ENCODE assay signal across 1 cellular context in genomic region chr4:70705146-70705855, GRCh38.
TF ChIP-seq lines count a peak whose summit lies in the region.

No MANE protein-coding gene starts in this region.

TF ChIP-seq in HepG2, 621 proteins besides CTCF, POLR2A, EP300 and RAD21 (continued from another document and continues in another):
- TF ChIP-seq GTF2F1 (IDR thresholded peaks at IDR 0.05; ENCODE audit: low read length), result no peak
- TF ChIP-seq PLSCR1 (CRISPR knock-in tag; IDR thresholded peaks at IDR 0.05; ENCODE audit: borderline replicate concordance), result no peak
- TF ChIP-seq KAT7 (CRISPR knock-in tag; IDR thresholded peaks at IDR 0.05; ENCODE audit: borderline replicate concordance), result no peak; the same call in 1 of the 2 replicates
- no peak for TF ChIP-seq ZMYM2 (CRISPR knock-in tag; IDR thresholded peaks at IDR 0.05)
- TF ChIP-seq ZNF558 (CRISPR knock-in tag; IDR thresholded peaks at IDR 0.05; ENCODE audit: borderline replicate concordance), result 0 out of 2 replicates have a peak, but pooled peaks have one; percentile 60
- TF ChIP-seq ATF3 (CRISPR knock-in tag; IDR thresholded peaks at IDR 0.05), result no peak
- peak; percentile 62; the same call in 1 of the 2 replicates for TF ChIP-seq GFI1 (CRISPR knock-in tag; IDR thresholded peaks at IDR 0.05; ENCODE audit: borderline replicate concordance)
- no peak for TF ChIP-seq ZNF468 (CRISPR knock-in tag; IDR thresholded peaks at IDR 0.05)
- no peak for TF ChIP-seq IKZF4 (CRISPR knock-in tag; IDR thresholded peaks at IDR 0.05; ENCODE audit: borderline replicate concordance, low read depth, not compliant biosample characterization)
- TF ChIP-seq, protein P1, sequence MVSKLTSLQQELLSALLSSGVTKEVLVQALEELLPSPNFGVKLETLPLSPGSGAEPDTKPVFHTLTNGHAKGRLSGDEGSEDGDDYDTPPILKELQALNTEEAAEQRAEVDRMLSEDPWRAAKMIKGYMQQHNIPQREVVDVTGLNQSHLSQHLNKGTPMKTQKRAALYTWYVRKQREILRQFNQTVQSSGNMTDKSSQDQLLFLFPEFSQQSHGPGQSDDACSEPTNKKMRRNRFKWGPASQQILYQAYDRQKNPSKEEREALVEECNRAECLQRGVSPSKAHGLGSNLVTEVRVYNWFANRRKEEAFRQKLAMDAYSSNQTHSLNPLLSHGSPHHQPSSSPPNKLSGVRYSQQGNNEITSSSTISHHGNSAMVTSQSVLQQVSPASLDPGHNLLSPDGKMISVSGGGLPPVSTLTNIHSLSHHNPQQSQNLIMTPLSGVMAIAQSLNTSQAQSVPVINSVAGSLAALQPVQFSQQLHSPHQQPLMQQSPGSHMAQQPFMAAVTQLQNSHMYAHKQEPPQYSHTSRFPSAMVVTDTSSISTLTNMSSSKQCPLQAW (CRISPR knock-in tag; IDR thresholded peaks at IDR 0.05), result no peak
- no peak for TF ChIP-seq SCMH1 (CRISPR knock-in tag; IDR thresholded peaks at IDR 0.05; ENCODE audit: borderline replicate concordance)
- TF ChIP-seq ZBTB44 (CRISPR knock-in tag; IDR thresholded peaks at IDR 0.05), result peak; percentile 24; the same call in 1 of the 2 replicates
- TF ChIP-seq ATF6 (CRISPR knock-in tag; conservative IDR thresholded peaks at IDR 0.05), result no peak
- TF ChIP-seq, protein P2, sequence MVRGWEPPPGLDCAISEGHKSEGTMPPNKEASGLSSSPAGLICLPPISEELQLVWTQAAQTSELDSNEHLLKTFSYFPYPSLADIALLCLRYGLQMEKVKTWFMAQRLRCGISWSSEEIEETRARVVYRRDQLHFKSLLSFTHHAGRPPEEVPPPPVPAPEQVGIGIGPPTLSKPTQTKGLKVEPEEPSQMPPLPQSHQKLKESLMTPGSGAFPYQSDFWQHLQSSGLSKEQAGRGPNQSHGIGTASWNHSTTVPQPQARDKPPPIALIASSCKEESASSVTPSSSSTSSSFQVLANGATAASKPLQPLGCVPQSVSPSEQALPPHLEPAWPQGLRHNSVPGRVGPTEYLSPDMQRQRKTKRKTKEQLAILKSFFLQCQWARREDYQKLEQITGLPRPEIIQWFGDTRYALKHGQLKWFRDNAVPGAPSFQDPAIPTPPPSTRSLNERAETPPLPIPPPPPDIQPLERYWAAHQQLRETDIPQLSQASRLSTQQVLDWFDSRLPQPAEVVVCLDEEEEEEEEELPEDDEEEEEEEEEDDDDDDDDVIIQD (CRISPR knock-in tag; IDR thresholded peaks at IDR 0.05; ENCODE audit: low read depth), result no peak
- 0 out of 2 replicates have a peak, but pooled peaks have one; percentile 42 for TF ChIP-seq ZNF766 (CRISPR knock-in tag; IDR thresholded peaks at IDR 0.05; ENCODE audit: borderline replicate concordance)
- peak; percentile 65; the same call in 1 of the 2 replicates for TF ChIP-seq ZNF768 (CRISPR knock-in tag; IDR thresholded peaks at IDR 0.05)
- 0 out of 2 replicates have a peak, but pooled peaks have one; percentile 35 for TF ChIP-seq ISL2 (CRISPR knock-in tag; IDR thresholded peaks at IDR 0.05)
- TF ChIP-seq, protein P3, sequence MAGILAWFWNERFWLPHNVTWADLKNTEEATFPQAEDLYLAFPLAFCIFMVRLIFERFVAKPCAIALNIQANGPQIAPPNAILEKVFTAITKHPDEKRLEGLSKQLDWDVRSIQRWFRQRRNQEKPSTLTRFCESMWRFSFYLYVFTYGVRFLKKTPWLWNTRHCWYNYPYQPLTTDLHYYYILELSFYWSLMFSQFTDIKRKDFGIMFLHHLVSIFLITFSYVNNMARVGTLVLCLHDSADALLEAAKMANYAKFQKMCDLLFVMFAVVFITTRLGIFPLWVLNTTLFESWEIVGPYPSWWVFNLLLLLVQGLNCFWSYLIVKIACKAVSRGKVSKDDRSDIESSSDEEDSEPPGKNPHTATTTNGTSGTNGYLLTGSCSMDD (CRISPR knock-in tag; IDR thresholded peaks at IDR 0.05), result no peak
- no peak for TF ChIP-seq SOX5 (CRISPR knock-in tag; IDR thresholded peaks at IDR 0.05; ENCODE audit: borderline replicate concordance)
- TF ChIP-seq ARHGAP35 (CRISPR knock-in tag; IDR thresholded peaks at IDR 0.05; ENCODE audit: borderline replicate concordance), result no peak
- no peak for TF ChIP-seq ZNF773 (CRISPR knock-in tag; IDR thresholded peaks at IDR 0.05; ENCODE audit: borderline replicate concordance)
- no peak for TF ChIP-seq HOXA7 (CRISPR knock-in tag; IDR thresholded peaks at IDR 0.05)
- peak; percentile 74 for TF ChIP-seq ZFX (CRISPR knock-in tag; IDR thresholded peaks at IDR 0.05; ENCODE audit: low read depth)
- no peak for TF ChIP-seq SP1 (IDR thresholded peaks at IDR 0.05)
- peak; percentile 56; the same call in 1 of the 2 replicates for TF ChIP-seq SP1 (CRISPR knock-in tag; IDR thresholded peaks at IDR 0.05)
- TF ChIP-seq ZNF276 (CRISPR knock-in tag; IDR thresholded peaks at IDR 0.05; ENCODE audit: low read depth), result no peak
- TF ChIP-seq YEATS4 (CRISPR knock-in tag; IDR thresholded peaks at IDR 0.05; ENCODE audit: borderline replicate concordance), result peak; percentile 67
- no peak for TF ChIP-seq PCBP2 (optimal IDR thresholded peaks at IDR 0.05; ENCODE audit: low read depth, low read length, poor library complexity, severe bottlenecking)
- TF ChIP-seq FOXK1 (CRISPR knock-in tag; IDR thresholded peaks at IDR 0.05; ENCODE audit: borderline replicate concordance, low read depth), result peak; percentile 2; the same call in 1 of the 2 replicates
- TF ChIP-seq ETS1 (CRISPR knock-in tag; IDR thresholded peaks at IDR 0.05), result no peak
- TF ChIP-seq ZNF619 (CRISPR knock-in tag; IDR thresholded peaks at IDR 0.05), result no peak
- TF ChIP-seq ZNF782 (CRISPR knock-in tag; IDR thresholded peaks at IDR 0.05; ENCODE audit: borderline replicate concordance), result no peak
- no peak for TF ChIP-seq HNRNPUL1 (IDR thresholded peaks at IDR 0.05; ENCODE audit: low read depth, low read length)
- no peak for TF ChIP-seq ARNTL (CRISPR knock-in tag; IDR thresholded peaks at IDR 0.05)
- TF ChIP-seq ZNF772 (CRISPR knock-in tag; IDR thresholded peaks at IDR 0.05), result 0 out of 2 replicates have a peak, but pooled peaks have one; percentile 44
- no peak for TF ChIP-seq ZNF251 (CRISPR knock-in tag; IDR thresholded peaks at IDR 0.05)
- no peak for TF ChIP-seq RELA (CRISPR knock-in tag; IDR thresholded peaks at IDR 0.05)
- TF ChIP-seq, protein P4, sequence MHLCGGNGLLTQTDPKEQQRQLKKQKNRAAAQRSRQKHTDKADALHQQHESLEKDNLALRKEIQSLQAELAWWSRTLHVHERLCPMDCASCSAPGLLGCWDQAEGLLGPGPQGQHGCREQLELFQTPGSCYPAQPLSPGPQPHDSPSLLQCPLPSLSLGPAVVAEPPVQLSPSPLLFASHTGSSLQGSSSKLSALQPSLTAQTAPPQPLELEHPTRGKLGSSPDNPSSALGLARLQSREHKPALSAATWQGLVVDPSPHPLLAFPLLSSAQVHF (CRISPR knock-in tag; IDR thresholded peaks at IDR 0.05), result no peak
- TF ChIP-seq ZNF296 (CRISPR knock-in tag; conservative IDR thresholded peaks at IDR 0.05), result no peak
- TF ChIP-seq, protein P5, sequence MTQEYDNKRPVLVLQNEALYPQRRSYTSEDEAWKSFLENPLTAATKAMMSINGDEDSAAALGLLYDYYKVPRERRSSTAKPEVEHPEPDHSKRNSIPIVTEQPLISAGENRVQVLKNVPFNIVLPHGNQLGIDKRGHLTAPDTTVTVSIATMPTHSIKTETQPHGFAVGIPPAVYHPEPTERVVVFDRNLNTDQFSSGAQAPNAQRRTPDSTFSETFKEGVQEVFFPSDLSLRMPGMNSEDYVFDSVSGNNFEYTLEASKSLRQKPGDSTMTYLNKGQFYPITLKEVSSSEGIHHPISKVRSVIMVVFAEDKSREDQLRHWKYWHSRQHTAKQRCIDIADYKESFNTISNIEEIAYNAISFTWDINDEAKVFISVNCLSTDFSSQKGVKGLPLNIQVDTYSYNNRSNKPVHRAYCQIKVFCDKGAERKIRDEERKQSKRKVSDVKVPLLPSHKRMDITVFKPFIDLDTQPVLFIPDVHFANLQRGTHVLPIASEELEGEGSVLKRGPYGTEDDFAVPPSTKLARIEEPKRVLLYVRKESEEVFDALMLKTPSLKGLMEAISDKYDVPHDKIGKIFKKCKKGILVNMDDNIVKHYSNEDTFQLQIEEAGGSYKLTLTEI (CRISPR knock-in tag; conservative IDR thresholded peaks at IDR 0.05), result no peak
- TF ChIP-seq MXI1 (IDR thresholded peaks at IDR 0.05; ENCODE audit: borderline replicate concordance, low read depth, low read length), result peak; percentile 22; the same call in 1 of the 3 replicates
- TF ChIP-seq HIVEP1 (CRISPR knock-in tag; IDR thresholded peaks at IDR 0.05), result 0 out of 2 replicates have a peak, but pooled peaks have one; percentile 58
- no peak for TF ChIP-seq SETDB1 (CRISPR knock-in tag; IDR thresholded peaks at IDR 0.05; ENCODE audit: borderline replicate concordance)
- no peak for TF ChIP-seq CHD2 (IDR thresholded peaks at IDR 0.05; ENCODE audit: low read depth, low read length)
- TF ChIP-seq ZEB1 (IDR thresholded peaks at IDR 0.05; ENCODE audit: insufficient replicate concordance, low read depth), result no peak
- TF ChIP-seq ZBTB8A (CRISPR knock-in tag; IDR thresholded peaks at IDR 0.05; ENCODE audit: borderline replicate concordance, low read depth), result no peak
- TF ChIP-seq, protein P6, sequence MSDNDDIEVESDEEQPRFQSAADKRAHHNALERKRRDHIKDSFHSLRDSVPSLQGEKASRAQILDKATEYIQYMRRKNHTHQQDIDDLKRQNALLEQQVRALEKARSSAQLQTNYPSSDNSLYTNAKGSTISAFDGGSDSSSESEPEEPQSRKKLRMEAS (IDR thresholded peaks at IDR 0.05), result peak; percentile 94
- no peak; the same call in 1 of the 2 replicates for TF ChIP-seq ZNF790 (CRISPR knock-in tag; IDR thresholded peaks at IDR 0.05; ENCODE audit: borderline replicate concordance)
